In the genomic region with DNA sequence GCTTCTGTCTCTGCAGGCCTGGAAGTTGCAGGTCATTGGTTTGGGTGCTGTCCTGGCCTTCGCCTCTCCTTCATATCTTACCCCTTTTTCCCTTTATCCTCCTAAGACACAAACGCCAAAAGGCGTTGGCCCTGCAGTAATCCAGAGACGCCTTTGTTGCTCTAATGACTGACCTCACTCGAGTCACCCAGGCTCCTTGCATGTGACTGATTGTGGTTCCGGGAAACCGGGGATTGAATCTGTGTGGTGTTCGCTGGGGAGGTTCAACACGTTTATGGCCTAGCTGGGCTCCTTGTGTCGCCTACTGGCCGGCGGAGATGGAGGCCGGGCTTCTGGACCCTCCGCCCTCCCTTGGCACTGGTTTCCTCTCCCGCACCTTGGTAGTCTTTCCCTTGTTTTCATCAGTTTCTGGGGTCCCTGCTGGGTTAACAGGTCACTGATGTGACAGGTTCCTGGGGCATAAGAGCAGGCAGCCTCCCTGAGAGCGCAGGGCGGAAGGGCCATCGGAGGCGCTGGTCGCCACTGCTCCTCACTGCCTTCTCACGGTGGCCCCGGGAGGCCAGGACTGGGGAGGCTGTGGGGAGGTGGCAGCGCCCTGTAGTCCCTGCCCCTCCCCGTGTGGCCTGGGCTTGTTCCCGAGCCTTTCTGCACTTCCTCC, we compare ENCODE assay signal across 26 cellular contexts. TPM values are rescaled to one million over a fixed set of nuclear protein-coding genes. Genes with fewer than 3 reads are reported as not detected.
DNase-seq lines count a peak whose midpoint lies in the region; ATAC-seq, FAIRE-seq and TF ChIP-seq lines count a peak whose summit lies in the region.
"Had no signal": no experiment of that assay in that cellular context is flagged by ENCODE, and none has a peak within 500 bp of the region (broad histone marks: within the 10 kb centered on the region; RNA-seq: fewer than 3 reads in every experiment).

No MANE protein-coding gene starts in this region.

- H3K4me1 Mint-ChIP-seq in GM23338 (peaks cover under 1% of the 10 kb centered on the region; the same call in 2 of the 3 replicates), nephron progenitor cell (peaks cover 54% of the 10 kb centered on the region)

- no peak overlapping the region for H2AFZ ChIP-seq in GM23338

- H3K27me3 Mint-ChIP-seq in GM23338 (ENCODE audit: insufficient read depth, low read depth, poor library complexity), result peaks cover 14% of the 10 kb centered on the region
- H3K27me3 Mint-ChIP-seq in nephron progenitor cell (ENCODE audit: low read depth, poor library complexity), result no peaks in the 10 kb centered on the region
- H3K27me3 Mint-ChIP-seq: naive B cell; stimulated activated memory B cell treated with anti-CD40 and anti-IgM and Interleukin-4, amounts not matched to agents 10 μg/mL and 1 μg/mL and 100 μg/mL, for 72 hours had no signal

- H3F3A ChIP-seq in GM23338 (replicated peaks; ENCODE audit: low read depth), result peaks cover 29% of the 10 kb centered on the region; the same call in 1 of the 2 replicates

- peaks cover 26% of the 10 kb centered on the region; the same call in 1 of the 2 replicates for H3K36me3 ChIP-seq in GM23338 (ENCODE audit: insufficient read depth)
- peaks cover 23% of the 10 kb centered on the region for H3K36me3 ChIP-seq in bronchial epithelial cell (ENCODE audit: control insufficient read depth, insufficient read depth, low read length)
- peaks cover 54% of the 10 kb centered on the region for H3K36me3 ChIP-seq in brain microvascular endothelial cell (replicated peaks)

- H3K4me3 Mint-ChIP-seq in GM23338 (no peak overlapping the region), nephron progenitor cell (no peak overlapping the region)
- H3K4me3 Mint-ChIP-seq: activated T-cell treated with anti-CD3 and anti-CD28 coated beads, Interleukin-2, amount 50 U/mL, for 72 hours; mesothelial cell of epicardium; stimulated activated memory B cell treated with anti-CD40 and anti-IgM and Interleukin-4, amounts not matched to agents 10 μg/mL and 1 μg/mL and 100 μg/mL, for 72 hours had no signal

- peak; percentile 13 for FAIRE-seq in bronchial epithelial cell (lab: Jason Lieb, UNC)
- FAIRE-seq: GM12878, keratinocyte, TTC549 had no signal

- H3K27ac Mint-ChIP-seq in GM23338, result no peak overlapping the region; the same call in 1 of the 2 replicates
- H3K27ac Mint-ChIP-seq in nephron progenitor cell, result peak overlapping the region; percentile 75
- H3K27ac Mint-ChIP-seq: activated T-cell treated with anti-CD3 and anti-CD28 coated beads, Interleukin-2, amount 50 U/mL, for 72 hours; mesothelial cell of epicardium; stimulated activated memory B cell treated with anti-CD40 and anti-IgM and Interleukin-4, amounts not matched to agents 10 μg/mL and 1 μg/mL and 100 μg/mL, for 72 hours had no signal

- TF ChIP-seq CTCF in GM23338 (conservative IDR thresholded peaks at IDR 0.05; ENCODE audit: low read depth in 2 of 2) (no peak), bronchial epithelial cell (IDR thresholded peaks at IDR 0.05; ENCODE audit: insufficient read depth, low read length, severe bottlenecking) (no peak), nephron progenitor cell (IDR thresholded peaks at IDR 0.05) (no peak), brain microvascular endothelial cell (IDR thresholded peaks at IDR 0.05; ENCODE audit: low read depth, low read length, missing control alignments) (no peak)

- no peak for ATAC-seq in GM23338
- ATAC-seq: activated T-cell treated with anti-CD3 and anti-CD28 coated beads, Interleukin-2, amount 50 U/mL, for 72 hours; GM12878; left ventricle myocardium superior; stimulated activated memory B cell treated with anti-CD40 and anti-IgM and Interleukin-4, amounts not matched to agents 10 μg/mL and 1 μg/mL and 100 μg/mL, for 72 hours; upper lobe of right lung had no signal

- peaks cover 12% of the 10 kb centered on the region for H4K20me1 ChIP-seq in GM23338 (replicated peaks; ENCODE audit: insufficient read depth)

- H3K27me3 ChIP-seq in GM23338 (ENCODE audit: insufficient read depth) (no peaks in the 10 kb centered on the region), bronchial epithelial cell (ENCODE audit: control insufficient read depth, insufficient read depth, low read length) (no peaks in the 10 kb centered on the region), brain microvascular endothelial cell (replicated peaks) (no peaks in the 10 kb centered on the region)
- H3K27me3 ChIP-seq: upper lobe of right lung had no signal

- H3K27ac ChIP-seq in GM23338 (ENCODE audit: low read depth), result peak overlapping the region; percentile 32; the same call in 1 of the 2 replicates
- H3K27ac ChIP-seq in brain microvascular endothelial cell, result no peak overlapping the region
- H3K27ac ChIP-seq: upper lobe of right lung had no signal

- no peaks in the 10 kb centered on the region for H3K9me3 Mint-ChIP-seq in GM23338
- no peaks in the 10 kb centered on the region for H3K9me3 Mint-ChIP-seq in nephron progenitor cell
- H3K9me3 Mint-ChIP-seq: activated T-cell treated with anti-CD3 and anti-CD28 coated beads, Interleukin-2, amount 50 U/mL, for 72 hours; mesothelial cell of epicardium; naive B cell; stimulated activated memory B cell treated with anti-CD40 and anti-IgM and Interleukin-4, amounts not matched to agents 10 μg/mL and 1 μg/mL and 100 μg/mL, for 72 hours had no signal

- in situ Hi-C loops in brain microvascular endothelial cell (cut with HindIII; ENCODE audit: low pct_ligation_motif_present, low sequenced_read_pairs), result no loop called here

- H3K4me3 ChIP-seq in GM23338, result no peak overlapping the region
- H3K4me3 ChIP-seq in bronchial epithelial cell (ENCODE audit: low read depth, low read length), result no peak overlapping the region
- no peak overlapping the region for H3K4me3 ChIP-seq in brain microvascular endothelial cell (ENCODE audit: low read depth, low read length)
- H3K4me3 ChIP-seq: GM12878, upper lobe of right lung had no signal

- DNase-seq in GM23338 (ENCODE audit: low spot score) (no peak), MV-4-11 (lab: John Stamatoyannopoulos, UW) (peak; percentile 24), bronchial epithelial cell (ENCODE audit: low read depth) (no peak), nephron progenitor cell (no peak), UCSD-AML1 (lab: John Stamatoyannopoulos, UW; ENCODE audit: unreplicated experiment) (no peak), brain microvascular endothelial cell (no peak), NCI-H2029 treated with DMSO at 0.1 percent for 48 hours (lab: John Stamatoyannopoulos, UW) (no peak)
- no peak for DNase-seq in activated T-cell treated with anti-CD3 and anti-CD28 coated beads, Interleukin-2, amount 50 U/mL, for 1 hour
- DNase-seq: activated CD4-positive, alpha-beta T cell treated with anti-CD3 and anti-CD28 coated beads, Interleukin-2, amount 50 U/mL, for 48 hours; activated CD4-positive, CD25-positive, alpha-beta regulatory T cell treated with anti-CD3 and anti-CD28 coated beads, Interleukin-2, amount 50 U/mL, for 72 hours; activated naive CD4-positive, alpha-beta T cell; activated T-cell treated with anti-CD3 and anti-CD28 coated beads, Interleukin-2, amount 50 U/mL, for 72 hours; COR-L47; effector CD8-positive, alpha-beta T cell; erythroblast; left ventricle myocardium superior; naive B cell; NCI-H1694 treated with DMSO at 0.1 percent for 48 hours; NCI-H2171; RPMI8226; upper lobe of right lung had no signal

- H3K9me2 ChIP-seq in GM23338 (ENCODE audit: insufficient read depth), result no peaks in the 10 kb centered on the region

- peaks cover 22% of the 10 kb centered on the region for H3K79me2 ChIP-seq in GM23338 (replicated peaks; ENCODE audit: insufficient read depth)

- no peaks in the 10 kb centered on the region for H3K4me1 ChIP-seq in GM23338 (ENCODE audit: insufficient read depth)

- no peak overlapping the region for H3K4me2 ChIP-seq in GM23338

- H3K36me3 Mint-ChIP-seq in GM23338 (ENCODE audit: low read depth) (peaks cover 82% of the 10 kb centered on the region), nephron progenitor cell (ENCODE audit: low read depth) (peaks cover 56% of the 10 kb centered on the region)
- H3K36me3 Mint-ChIP-seq: naive B cell had no signal

TF ChIP-seq in GM23338, 12 proteins besides CTCF, POLR2A, EP300 and RAD21 (continues in another document):
- TF ChIP-seq POLR2AphosphoS5 (IDR thresholded peaks at IDR 0.05; ENCODE audit: low read depth) (no peak), STAT1 (IDR thresholded peaks at IDR 0.05; ENCODE audit: unreplicated experiment) (no peak), JUNB (IDR thresholded peaks at IDR 0.05; ENCODE audit: unreplicated experiment) (no peak), NANOG (IDR thresholded peaks at IDR 0.05; ENCODE audit: borderline replicate concordance) (no peak)

RNA-seq across cellular contexts. Expression of a gene that starts 18.3 kb away (rescaled TPM):
- total RNA-seq in GM23338 (2014; rRNA removed; shearing (Covaris generic)), result 128 and 132 TPM in 2 replicates
- 201 and 203 TPM in 2 replicates for polyA plus RNA-seq in GM23338 (2016; fragmentation: Nextera tagmentation; extraction: Ambion mirVana)
- 101 and 109 TPM in 2 replicates for total RNA-seq in bronchial epithelial cell

RNA-seq across cellular contexts. Expression of a gene that starts 35.9 kb away (rescaled TPM):
- 21.5 and 27.3 TPM in 2 replicates for total RNA-seq in GM23338 (2014; rRNA removed; shearing (Covaris generic))
- polyA plus RNA-seq in GM23338 (2016; fragmentation: Nextera tagmentation; extraction: Ambion mirVana), result 33.6 and 36.9 TPM in 2 replicates
- 6.8 and 9.7 TPM in 2 replicates for total RNA-seq in bronchial epithelial cell

RNA-seq across cellular contexts. Expression of a gene that starts 42.0 kb away (rescaled TPM):
- total RNA-seq in GM23338 (2014; rRNA removed; shearing (Covaris generic)), result 180 and 194 TPM in 2 replicates
- polyA plus RNA-seq in GM23338 (2016; fragmentation: Nextera tagmentation; extraction: Ambion mirVana), result 44.1 and 48.1 TPM in 2 replicates
- total RNA-seq in bronchial epithelial cell, result 115 and 128 TPM in 2 replicates
